ENCODE assay signal across 25 cellular contexts in the genomic region with DNA sequence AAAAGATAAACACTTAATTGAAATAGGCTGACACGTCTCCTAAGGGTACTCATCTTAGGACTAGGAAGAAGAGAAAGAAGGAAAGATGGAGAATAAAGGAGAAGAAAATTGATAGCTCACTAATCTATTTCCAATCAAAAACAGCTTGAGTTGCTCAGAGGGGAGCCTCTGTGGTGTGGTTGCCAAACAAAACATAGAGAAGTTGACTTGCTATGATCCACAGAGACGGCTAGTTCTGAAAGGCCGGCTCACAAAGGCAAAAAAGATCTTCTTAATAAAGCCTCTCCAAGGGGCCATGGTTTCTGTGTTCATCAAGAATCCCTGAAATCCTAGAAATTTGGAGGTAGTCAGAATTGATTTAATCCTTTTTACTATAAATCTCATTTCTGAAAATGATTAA.
A peak's percentile ranks its signal among the peaks of the same experiment; 100 is the strongest.
DNase-seq lines count a peak whose midpoint lies in the region; ATAC-seq, FAIRE-seq and TF ChIP-seq lines count a peak whose summit lies in the region.
"Had no signal": no experiment of that assay in that cellular context is flagged by ENCODE, and none has a peak within 500 bp of the region (broad histone marks: within the 10 kb centered on the region; RNA-seq: fewer than 3 reads in every experiment).

No MANE protein-coding gene starts in this region.

- no peaks in the 10 kb centered on the region for H3K36me3 ChIP-seq in astrocyte (ENCODE audit: insufficient read depth, low read length)
- no peaks in the 10 kb centered on the region for H3K36me3 ChIP-seq in fibroblast of lung (ENCODE audit: control insufficient read depth, insufficient read depth, low read length)
- H3K36me3 ChIP-seq: BLaER1 treated with 17β-estradiol and CSF1 and Interleukin-3, amounts not matched to agents 10 nM and 100 nM had no signal

- H3K27me3 ChIP-seq in astrocyte (ENCODE audit: insufficient read depth, low read length) (no peaks in the 10 kb centered on the region), fibroblast of lung (ENCODE audit: control insufficient read depth, insufficient read depth, low read length) (no peaks in the 10 kb centered on the region)
- H3K27me3 ChIP-seq: BLaER1 treated with 17β-estradiol and CSF1 and Interleukin-3, amounts not matched to agents 10 nM and 100 nM had no signal

- FAIRE-seq in astrocyte (lab: Jason Lieb, UNC): no peak
- FAIRE-seq: A549, H1 had no signal

- no peak for TF ChIP-seq CTCF in astrocyte (IDR thresholded peaks at IDR 0.05; ENCODE audit: insufficient read depth, low read depth, low read length)
- TF ChIP-seq CTCF in fibroblast of lung (conservative IDR thresholded peaks at IDR 0.05 in 1 of 2, IDR thresholded peaks at IDR 0.05 in 1 of 2; ENCODE audit: low read depth in 1 of 2, low read length in 2 of 2): no peak

- H3K27ac Mint-ChIP-seq in astrocyte (ENCODE audit: unreplicated experiment): no peak overlapping the region
- H3K27ac Mint-ChIP-seq: CD4-positive, alpha-beta T cell had no signal

- H3K4me3 Mint-ChIP-seq in astrocyte (ENCODE audit: unreplicated experiment): no peak overlapping the region
- H3K4me3 Mint-ChIP-seq: CD4-positive, alpha-beta T cell had no signal

- peaks cover 2% of the 10 kb centered on the region for H3K9me3 Mint-ChIP-seq in astrocyte (ENCODE audit: unreplicated experiment)
- H3K9me3 Mint-ChIP-seq: CD4-positive, alpha-beta T cell had no signal

- H3K4me3 ChIP-seq in astrocyte (ENCODE audit: insufficient read depth, low read depth, low read length) (no peak overlapping the region), fibroblast of lung (replicated peaks in 1 of 4; ENCODE audit: control extremely low read depth in 1 of 4, insufficient read depth in 1 of 4, low read depth in 3 of 4, low read length in 4 of 4) (no peak overlapping the region)
- H3K4me3 ChIP-seq: A549; BLaER1 treated with 17β-estradiol and CSF1 and Interleukin-3, amounts not matched to agents 10 nM and 100 nM had no signal

- no peak for ATAC-seq in GM18498 (IDR thresholded peaks at IDR 0.05; ENCODE audit: unreplicated experiment)
- ATAC-seq in GM18517 (IDR thresholded peaks at IDR 0.05; ENCODE audit: unreplicated experiment): no peak
- no peak for ATAC-seq in GM21529 (IDR thresholded peaks at IDR 0.05; ENCODE audit: unreplicated experiment)
- ATAC-seq: A549, Panc1 had no signal

- H3K4me1 ChIP-seq in astrocyte (ENCODE audit: insufficient read depth, low read length) (peaks cover 14% of the 10 kb centered on the region), fibroblast of lung (ENCODE audit: control insufficient read depth, extremely low read depth, insufficient read depth, low read length) (peaks cover 3% of the 10 kb centered on the region)
- H3K4me1 ChIP-seq: A549; BLaER1 treated with 17β-estradiol and CSF1 and Interleukin-3, amounts not matched to agents 10 nM and 100 nM had no signal

- DNase-seq in astrocyte (ENCODE audit: low read depth) (peak; percentile 29), fibroblast of lung (ENCODE audit: low read depth in 2 of 2) (peak; percentile 43 to 50), left kidney (ENCODE audit: low read depth, low spot score) (peak; percentile 41), NCI-H345 treated with DMSO at 0.1 percent for 48 hours (lab: John Stamatoyannopoulos, UW; ENCODE audit: unreplicated experiment) (no peak)
- DNase-seq: AML-193; CD4-positive, alpha-beta T cell; COR-L47; DMS53; HCEC 1CT; NCI-H1092; NCI-H1436; NCI-H187 treated with DMSO at 0.1 percent for 48 hours; NCI-H2171 treated with DMSO at 0.1 percent for 48 hours; NCI-H345; NCI-H524 treated with DMSO at 0.1 percent for 48 hours; SHP77 had no signal

- no peaks in the 10 kb centered on the region for H3K36me3 Mint-ChIP-seq in astrocyte (ENCODE audit: low read depth, unreplicated experiment)

- H3K27me3 Mint-ChIP-seq in astrocyte (ENCODE audit: low read depth, unreplicated experiment): no peaks in the 10 kb centered on the region

- no peak overlapping the region for H2AFZ ChIP-seq in astrocyte (ENCODE audit: low read depth, low read length)
- no peak overlapping the region for H2AFZ ChIP-seq in fibroblast of lung (ENCODE audit: low read length)

- peaks cover 13% of the 10 kb centered on the region for H3K4me1 Mint-ChIP-seq in astrocyte (ENCODE audit: low read depth, unreplicated experiment)

- H3K27ac ChIP-seq in astrocyte (ENCODE audit: low read depth, low read length) (no peak overlapping the region), fibroblast of lung (ENCODE audit: insufficient read depth, low read length) (no peak overlapping the region)
- H3K27ac ChIP-seq: A549; BLaER1 treated with 17β-estradiol and CSF1 and Interleukin-3, amounts not matched to agents 10 nM and 100 nM; HL-60; RWPE1 had no signal

- H3K9ac ChIP-seq in astrocyte (ENCODE audit: low read length): no peak overlapping the region
- H3K9ac ChIP-seq in fibroblast of lung (ENCODE audit: insufficient read depth, low read length): no peak overlapping the region
- H3K9ac ChIP-seq: BLaER1 treated with 17β-estradiol and CSF1 and Interleukin-3, amounts not matched to agents 10 nM and 100 nM had no signal

- H3K79me2 ChIP-seq in astrocyte (ENCODE audit: insufficient read depth, low read length) (no peaks in the 10 kb centered on the region), fibroblast of lung (ENCODE audit: control insufficient read depth, insufficient read depth, low read length) (no peaks in the 10 kb centered on the region)

- H3K4me2 ChIP-seq in astrocyte (ENCODE audit: low read length) (no peak overlapping the region), fibroblast of lung (ENCODE audit: extremely low read depth, insufficient read depth, low read length) (no peak overlapping the region)
- H3K4me2 ChIP-seq: A549; BLaER1 treated with 17β-estradiol and CSF1 and Interleukin-3, amounts not matched to agents 10 nM and 100 nM had no signal

- H3K9me3 ChIP-seq in astrocyte (ENCODE audit: insufficient read depth, low read depth, low read length) (no peaks in the 10 kb centered on the region), fibroblast of lung (ENCODE audit: control insufficient read depth, insufficient read depth, low read depth, low read length) (no peaks in the 10 kb centered on the region)
- H3K9me3 ChIP-seq: A549; BLaER1 treated with 17β-estradiol and CSF1 and Interleukin-3, amounts not matched to agents 10 nM and 100 nM had no signal

- H4K20me1 ChIP-seq in astrocyte (ENCODE audit: insufficient read depth, low read length) (no peaks in the 10 kb centered on the region), fibroblast of lung (ENCODE audit: control insufficient read depth, extremely low read depth, insufficient read depth, low read length) (no peaks in the 10 kb centered on the region)
- H4K20me1 ChIP-seq: BLaER1 treated with 17β-estradiol and CSF1 and Interleukin-3, amounts not matched to agents 10 nM and 100 nM had no signal
